In the genomic region with DNA sequence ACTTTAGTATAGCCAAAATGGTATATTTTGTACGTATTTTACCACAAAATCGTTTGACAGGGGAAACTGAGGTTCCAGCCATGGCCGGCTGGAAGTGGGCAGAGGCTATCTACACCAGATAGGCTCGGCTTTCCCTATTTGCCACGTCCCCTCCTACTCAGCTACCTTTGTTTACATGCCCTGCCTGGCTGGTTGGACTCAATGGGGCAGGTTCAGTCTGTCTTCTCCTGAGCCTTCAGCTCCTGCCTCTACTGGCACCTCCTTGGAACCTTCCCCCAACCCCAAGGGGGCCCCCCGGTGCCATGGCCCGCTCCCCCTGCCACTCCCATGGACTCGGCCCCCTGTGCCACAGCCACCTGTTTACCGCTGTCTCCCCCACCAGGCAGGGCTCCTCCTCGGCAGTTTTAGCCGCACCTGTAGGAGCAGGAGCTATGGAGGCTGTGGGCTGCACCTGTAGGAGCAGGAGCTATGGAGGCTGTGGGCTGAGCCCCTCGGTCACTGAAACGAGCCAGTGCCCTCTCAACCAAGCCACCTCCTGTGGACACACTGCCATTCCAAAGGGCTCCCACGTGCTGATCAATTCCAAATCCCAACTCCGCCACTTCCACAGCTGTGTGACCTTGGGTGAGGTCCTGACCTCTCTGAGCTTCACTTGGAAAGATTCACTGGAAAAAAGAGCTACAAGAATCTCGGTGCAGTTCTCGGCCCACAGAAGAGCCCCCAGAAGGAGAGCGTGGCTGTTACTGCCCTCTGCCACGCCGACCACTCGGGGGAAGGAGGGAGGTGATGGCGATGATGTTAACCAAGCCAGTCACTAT, we compare ENCODE assay signal across 13 cellular contexts.
DNase-seq lines count a peak whose midpoint lies in the region; ATAC-seq and TF ChIP-seq lines count a peak whose summit lies in the region.
"Had no signal": no experiment of that assay in that cellular context is flagged by ENCODE, and none has a peak within 500 bp of the region (broad histone marks: within the 10 kb centered on the region; RNA-seq: fewer than 3 reads in every experiment).

No MANE protein-coding gene starts in this region.

- H3K27ac Mint-ChIP-seq in nephron, result peak overlapping the region; percentile 86 to 94 (median 94)
- H3K27ac Mint-ChIP-seq in activated naive CD4-positive, alpha-beta T cell treated with anti-CD3 and anti-CD28 coated beads, Interleukin-2, amount 10 ng/mL, durations not matched to agents 7 days and 5 days, result no peak overlapping the region
- no peak overlapping the region for H3K27ac Mint-ChIP-seq in activated T-cell treated with anti-CD3 and anti-CD28 coated beads, Interleukin-2, amount 50 U/mL, for 24 hours

- TF ChIP-seq CTCF in left ventricle myocardium inferior (IDR thresholded peaks at IDR 0.05; ENCODE audit: borderline replicate concordance) (no peak), body of pancreas (IDR thresholded peaks at IDR 0.05) (no peak), nephron (IDR thresholded peaks at IDR 0.05; ENCODE audit: unreplicated experiment in 3 of 3) (no peak), vagina (IDR thresholded peaks at IDR 0.05) (no peak), lower leg skin (IDR thresholded peaks at IDR 0.05) (no peak)

- H3K27me3 ChIP-seq in left ventricle myocardium inferior (ENCODE audit: low read depth) (no peaks in the 10 kb centered on the region), right cardiac atrium (ENCODE audit: control insufficient read depth, insufficient read depth) (no peaks in the 10 kb centered on the region), body of pancreas (no peaks in the 10 kb centered on the region), vagina (no peaks in the 10 kb centered on the region)
- H3K27me3 ChIP-seq: tibial artery had no signal

- WGBS in right cardiac atrium, result 85% methylated on average over 22 of the region's 22 CpGs
- WGBS in body of pancreas, 2 donors, result 76 to 81% methylated on average over 18 to 22 of the region's 22 CpGs
- WGBS in lower leg skin, 2 donors, result 76 to 78% methylated on average over 19 to 22 of the region's 22 CpGs

- CTCF ChIA-PET in activated naive CD4-positive, alpha-beta T cell treated with anti-CD3 and anti-CD28 coated beads, Interleukin-2, amount 10 ng/mL, durations not matched to agents 7 days and 5 days (lab: Charles Lee), result no interaction called here

- H3K4me1 Mint-ChIP-seq in nephron, result peaks cover 88% of the 10 kb centered on the region
- H3K4me1 Mint-ChIP-seq in activated naive CD4-positive, alpha-beta T cell treated with anti-CD3 and anti-CD28 coated beads, Interleukin-2, amount 10 ng/mL, durations not matched to agents 7 days and 5 days, result peaks cover 2% of the 10 kb centered on the region
- peaks cover 50% of the 10 kb centered on the region for H3K4me1 Mint-ChIP-seq in activated T-cell treated with anti-CD3 and anti-CD28 coated beads, Interleukin-2, amount 50 U/mL, for 24 hours (ENCODE audit: low read depth)

- no peak overlapping the region for H3K4me3 ChIP-seq in left ventricle myocardium inferior
- no peak overlapping the region for H3K4me3 ChIP-seq in right cardiac atrium (ENCODE audit: low read length)
- H3K4me3 ChIP-seq in body of pancreas, result no peak overlapping the region
- no peak overlapping the region for H3K4me3 ChIP-seq in vagina
- H3K4me3 ChIP-seq in lower leg skin (ENCODE audit: low read depth, poor library complexity, severe bottlenecking), result no peak overlapping the region

- H3K9me3 Mint-ChIP-seq in nephron, result no peaks in the 10 kb centered on the region
- H3K9me3 Mint-ChIP-seq in activated naive CD4-positive, alpha-beta T cell treated with anti-CD3 and anti-CD28 coated beads, Interleukin-2, amount 10 ng/mL, durations not matched to agents 7 days and 5 days, result no peaks in the 10 kb centered on the region
- no peaks in the 10 kb centered on the region for H3K9me3 Mint-ChIP-seq in activated T-cell treated with anti-CD3 and anti-CD28 coated beads, Interleukin-2, amount 50 U/mL, for 24 hours
- H3K9me3 Mint-ChIP-seq: IgD-negative memory B cell; naive thymus-derived CD8-positive, alpha-beta T cell had no signal

- H3K36me3 ChIP-seq in left ventricle myocardium inferior (no peaks in the 10 kb centered on the region), body of pancreas (replicated peaks in 1 of 2; ENCODE audit: insufficient read depth in 1 of 2, low read depth in 2 of 2) (no peaks in the 10 kb centered on the region), vagina (no peaks in the 10 kb centered on the region)
- H3K36me3 ChIP-seq: tibial artery had no signal

- no peaks in the 10 kb centered on the region for H3K9me3 ChIP-seq in left ventricle myocardium inferior (replicated peaks)
- H3K9me3 ChIP-seq in right cardiac atrium (ENCODE audit: control insufficient read depth, low read length), result no peaks in the 10 kb centered on the region
- no peaks in the 10 kb centered on the region for H3K9me3 ChIP-seq in body of pancreas
- no peaks in the 10 kb centered on the region for H3K9me3 ChIP-seq in vagina
- H3K9me3 ChIP-seq: tibial artery had no signal

- peaks cover 96% of the 10 kb centered on the region for H3K4me1 ChIP-seq in left ventricle myocardium inferior
- H3K4me1 ChIP-seq in right cardiac atrium (ENCODE audit: control insufficient read depth, insufficient read depth, low read length), result peaks cover 42% of the 10 kb centered on the region
- peaks cover 82% of the 10 kb centered on the region for H3K4me1 ChIP-seq in body of pancreas
- H3K4me1 ChIP-seq in vagina, result peaks cover 95% of the 10 kb centered on the region

- H3K4me3 Mint-ChIP-seq in nephron, result peak overlapping the region in 1 of 3 experiments; percentile 48
- no peak overlapping the region for H3K4me3 Mint-ChIP-seq in activated naive CD4-positive, alpha-beta T cell treated with anti-CD3 and anti-CD28 coated beads, Interleukin-2, amount 10 ng/mL, durations not matched to agents 7 days and 5 days
- no peak overlapping the region for H3K4me3 Mint-ChIP-seq in activated T-cell treated with anti-CD3 and anti-CD28 coated beads, Interleukin-2, amount 50 U/mL, for 24 hours
- H3K4me3 Mint-ChIP-seq: IgD-negative memory B cell had no signal

- no peak for ATAC-seq in right cardiac atrium
- ATAC-seq in body of pancreas, result no peak
- ATAC-seq: naive thymus-derived CD8-positive, alpha-beta T cell had no signal

- H3K27me3 Mint-ChIP-seq in nephron (ENCODE audit: low read depth), result peaks cover 4% of the 10 kb centered on the region
- H3K27me3 Mint-ChIP-seq in activated naive CD4-positive, alpha-beta T cell treated with anti-CD3 and anti-CD28 coated beads, Interleukin-2, amount 10 ng/mL, durations not matched to agents 7 days and 5 days, result no peaks in the 10 kb centered on the region
- H3K27me3 Mint-ChIP-seq in activated T-cell treated with anti-CD3 and anti-CD28 coated beads, Interleukin-2, amount 50 U/mL, for 24 hours, result no peaks in the 10 kb centered on the region
- H3K27me3 Mint-ChIP-seq: IgD-negative memory B cell had no signal

- H3K36me3 Mint-ChIP-seq in nephron (ENCODE audit: low read depth), result no peaks in the 10 kb centered on the region
- H3K36me3 Mint-ChIP-seq in activated naive CD4-positive, alpha-beta T cell treated with anti-CD3 and anti-CD28 coated beads, Interleukin-2, amount 10 ng/mL, durations not matched to agents 7 days and 5 days, result no peaks in the 10 kb centered on the region
- H3K36me3 Mint-ChIP-seq in activated T-cell treated with anti-CD3 and anti-CD28 coated beads, Interleukin-2, amount 50 U/mL, for 24 hours (ENCODE audit: low read depth), result peaks cover 6% of the 10 kb centered on the region

- TF ChIP-seq POLR2A in body of pancreas (IDR thresholded peaks at IDR 0.05) (no peak), vagina (IDR thresholded peaks at IDR 0.05) (no peak), lower leg skin (IDR thresholded peaks at IDR 0.05) (no peak)

- DNase-seq in left ventricle myocardium inferior (no peak), right cardiac atrium (no peak), body of pancreas (no peak), vagina (ENCODE audit: extremely low spot score in 2 of 2) (no peak), lower leg skin (ENCODE audit: low spot score in 2 of 2) (no peak)
- no peak for DNase-seq in activated naive CD4-positive, alpha-beta T cell treated with anti-CD3 and anti-CD28 coated beads, Interleukin-2, amount 10 ng/mL, durations not matched to agents 7 days and 5 days
- no peak for DNase-seq in activated T-cell treated with anti-CD3 and anti-CD28 coated beads, Interleukin-2, amount 50 U/mL, for 24 hours
- DNase-seq: activated T-cell treated with anti-CD3 and anti-CD28 coated beads for 4 hours; naive thymus-derived CD8-positive, alpha-beta T cell; NCI-H146; tibial artery had no signal

- intact Hi-C loops in left ventricle myocardium inferior (cut with micrococcal nuclease) (no loop called here), right cardiac atrium (cut with DNase I) (no loop called here), body of pancreas (cut with DNase I) (no loop called here), vagina (cut with DNase I) (no loop called here), lower leg skin (cut with DNase I; ENCODE audit: low total_unique reads) (no loop called here)

- H3K27ac ChIP-seq in left ventricle myocardium inferior (replicated peaks) (peak overlapping the region; percentile 100), right cardiac atrium (ENCODE audit: low read length) (no peak overlapping the region), body of pancreas (peak overlapping the region; percentile 63 to 85 (median 82)), vagina (peak overlapping the region; percentile 75)

Comparison
In these comparisons a context has a peak if more than half of its experiments do, and no peak if none do; other contexts are left out.
1. H3K27ac Mint-ChIP-seq: peak in nephron (3 of 3); none in activated naive CD4-positive, alpha-beta T cell treated with anti-CD3 and anti-CD28 coated beads, Interleukin-2, amount 10 ng/mL, durations not matched to agents 7 days and 5 days (single experiment) and activated T-cell treated with anti-CD3 and anti-CD28 coated beads, Interleukin-2, amount 50 U/mL, for 24 hours (single experiment).